Comparison of ENCODE assay signal across 2 cellular contexts in genomic region chr11:31808721-31809542, GRCh38.
TF ChIP-seq lines count a peak whose summit lies in the region.

No MANE protein-coding gene starts in this region.

TF ChIP-seq in HEK293, 187 proteins besides CTCF, POLR2A, EP300 and RAD21 (continued from another document and continues in another):
- TF ChIP-seq ZNF561 (tag by site-specific recombination; IDR thresholded peaks at IDR 0.05; ENCODE audit: borderline replicate concordance) (no peak), ZNF2 (tag by site-specific recombination; IDR thresholded peaks at IDR 0.05) (no peak), ZNF112 (tag by site-specific recombination; IDR thresholded peaks at IDR 0.05) (no peak), ZBTB44 (tag by site-specific recombination; IDR thresholded peaks at IDR 0.05) (no peak), ZNF10 (tag by site-specific recombination; IDR thresholded peaks at IDR 0.05) (no peak), ZNF626 (tag by site-specific recombination; IDR thresholded peaks at IDR 0.05) (no peak), HIC1 (tag by site-specific recombination; IDR thresholded peaks at IDR 0.05) (no peak), ZBTB8A (tag by site-specific recombination; IDR thresholded peaks at IDR 0.05) (no peak), GLIS2 (tag by site-specific recombination; IDR thresholded peaks at IDR 0.05) (peak; percentile 81), ZNF560 (tag by site-specific recombination; IDR thresholded peaks at IDR 0.05; ENCODE audit: borderline replicate concordance) (no peak), ZNF391 (tag by site-specific recombination; IDR thresholded peaks at IDR 0.05; ENCODE audit: borderline replicate concordance, low read depth) (no peak), ZXDB (tag by site-specific recombination; IDR thresholded peaks at IDR 0.05) (0 out of 2 replicates have a peak, but pooled peaks have one; percentile 31), ZNF155 (tag by site-specific recombination; IDR thresholded peaks at IDR 0.05) (no peak), ZNF398 (tag by site-specific recombination; IDR thresholded peaks at IDR 0.05) (no peak), GLI2 (tag by site-specific recombination; IDR thresholded peaks at IDR 0.05; ENCODE audit: borderline replicate concordance, low read depth) (no peak), SP7 (tag by site-specific recombination; IDR thresholded peaks at IDR 0.05) (0 out of 2 replicates have a peak, but pooled peaks have one; percentile 10), ELK4 (IDR thresholded peaks at IDR 0.05; ENCODE audit: borderline replicate concordance, low read depth, low read length) (no peak)

TF ChIP-seq in K562, 482 proteins besides CTCF, POLR2A, EP300 and RAD21 (continued from another document):
- TF ChIP-seq IRF1 (CRISPR knock-in tag; IDR thresholded peaks at IDR 0.05; ENCODE audit: borderline replicate concordance) (no peak), CTCFL (IDR thresholded peaks at IDR 0.05; ENCODE audit: borderline replicate concordance, insufficient read depth, low read depth, low read length, poor library complexity, severe bottlenecking) (no peak), FOXP4 (CRISPR knock-in tag; IDR thresholded peaks at IDR 0.05; ENCODE audit: borderline replicate concordance) (no peak), USF1 (CRISPR knock-in tag; IDR thresholded peaks at IDR 0.05) (no peak)
